ENCODE assay signal across 21 cellular contexts in the genomic region with DNA sequence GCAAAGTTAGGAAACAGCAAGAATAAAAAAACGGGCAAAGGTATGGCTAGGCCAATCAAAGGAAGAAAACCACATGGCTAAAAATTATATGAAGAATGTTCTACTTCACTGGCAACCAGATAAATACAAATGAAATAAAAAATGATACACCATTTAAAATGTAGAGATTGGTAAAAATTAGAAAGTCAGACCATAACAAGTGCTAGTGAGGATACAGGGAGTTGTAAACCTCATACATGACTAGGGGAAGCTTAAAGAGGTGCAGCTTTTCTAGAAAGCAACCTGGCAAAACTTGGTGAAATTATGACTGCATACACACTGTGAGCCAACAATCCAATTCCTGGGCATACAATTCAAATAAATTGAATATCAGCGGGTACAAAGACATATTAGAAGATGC.
DNase-seq lines count a peak whose midpoint lies in the region; ATAC-seq lines count a peak whose summit lies in the region.
"Had no signal": no experiment of that assay in that cellular context is flagged by ENCODE, and none has a peak within 500 bp of the region (broad histone marks: within the 10 kb centered on the region; RNA-seq: fewer than 3 reads in every experiment).

No MANE protein-coding gene starts in this region.

- DNase-seq in NCI-H2196 (lab: John Stamatoyannopoulos, UW; ENCODE audit: unreplicated experiment) (no peak), DMS79 treated with DMSO at 0.1 percent for 48 hours (lab: John Stamatoyannopoulos, UW) (no peak)
- DNase-seq: 8988T; ACHN; BE2C; C1 segment of cervical spinal cord; CD4-positive, alpha-beta memory T cell; CD4-positive, CD25-positive, alpha-beta regulatory T cell; CD8-positive, alpha-beta memory T cell; COR-L47; DMS 273 treated with DMSO at 0.1 percent for 48 hours; DMS153; DMS79; GF-D8 had no signal

- H3K27me3 ChIP-seq in layer of hippocampus (ENCODE audit: control insufficient read depth, insufficient read depth, low read length) = no peaks in the 10 kb centered on the region
- H3K27me3 ChIP-seq: BE2C, BLaER1 had no signal

- peak overlapping the region; percentile 95 for H3K27ac ChIP-seq in angular gyrus (ENCODE audit: low read depth, low read length)
- H3K27ac ChIP-seq in cingulate gyrus (ENCODE audit: low read depth, low read length) = peak overlapping the region; percentile 96
- peak overlapping the region; percentile 96 for H3K27ac ChIP-seq in layer of hippocampus (ENCODE audit: low read depth, low read length)
- peak overlapping the region; percentile 99 for H3K27ac ChIP-seq in temporal lobe (ENCODE audit: low read depth, low read length)
- H3K27ac ChIP-seq: BLaER1 had no signal

- ATAC-seq in GM19023 (IDR thresholded peaks at IDR 0.05; ENCODE audit: unreplicated experiment) = no peak
- ATAC-seq in GM18909 (IDR thresholded peaks at IDR 0.05; ENCODE audit: poor library complexity, unreplicated experiment) = no peak
